Comparison of ENCODE assay signal across 15 cellular contexts in genomic region chr14:101004954-101005353, GRCh38.
A peak's percentile ranks its signal among the peaks of the same experiment; 100 is the strongest.
DNase-seq lines count a peak whose midpoint lies in the region; ATAC-seq and TF ChIP-seq lines count a peak whose summit lies in the region.
"Had no signal": no experiment of that assay in that cellular context is flagged by ENCODE, and none has a peak within 500 bp of the region (broad histone marks: within the 10 kb centered on the region; RNA-seq: fewer than 3 reads in every experiment).

No MANE protein-coding gene starts in this region.

- no peak overlapping the region for H3K9ac ChIP-seq in KMS-11

- no peaks in the 10 kb centered on the region for H3K79me2 ChIP-seq in KMS-11 (ENCODE audit: insufficient read depth, low read depth)

- ATAC-seq in GM19452 (IDR thresholded peaks at IDR 0.05; ENCODE audit: unreplicated experiment): no peak
- ATAC-seq in GM18858 (IDR thresholded peaks at IDR 0.05; ENCODE audit: unreplicated experiment): no peak
- no peak for ATAC-seq in SK-N-SH treated with all-trans-retinoic acid at 6 μM for 48 hours
- ATAC-seq: activated T-cell treated with anti-CD3 and anti-CD28 coated beads, Interleukin-2, amount 50 U/mL, for 72 hours; K562 had no signal

- DNase-seq in Ammon's horn (ENCODE audit: low spot score): peak; percentile 25
- peak; percentile 78 for DNase-seq in choroid plexus epithelial cell (ENCODE audit: low read depth)
- DNase-seq in nephron progenitor cell: no peak
- DNase-seq in H4 (ENCODE audit: low spot score): no peak
- DNase-seq: activated T-cell treated with anti-CD3 and anti-CD28 coated beads, Interleukin-2, amount 50 U/mL, for 72 hours; NCI-H2081 treated with DMSO at 0.1 percent for 48 hours; stimulated activated CD4-positive, alpha-beta T cell treated with anti-CD3 and anti-CD28 coated beads, Interleukin-2, amount 100 ng/mL, for 24 hours; SW 1271 had no signal

- peaks cover 29% of the 10 kb centered on the region for H3K4me1 ChIP-seq in KMS-11 (ENCODE audit: low read depth, poor library complexity, severe bottlenecking)
- H3K4me1 ChIP-seq: ascending aorta, prostate gland had no signal

- H3K36me3 Mint-ChIP-seq in nephron progenitor cell (ENCODE audit: low read depth): no peaks in the 10 kb centered on the region

- peaks cover 18% of the 10 kb centered on the region for H3K4me1 Mint-ChIP-seq in nephron progenitor cell

- peak overlapping the region; percentile 13; the same call in 1 of the 2 replicates for H3K27ac ChIP-seq in KMS-11
- H3K27ac ChIP-seq: ascending aorta, prostate gland had no signal

- H3K4me3 Mint-ChIP-seq in nephron progenitor cell: peak overlapping the region; percentile 60
- H3K4me3 Mint-ChIP-seq: activated T-cell treated with anti-CD3 and anti-CD28 coated beads, Interleukin-2, amount 50 U/mL, for 72 hours had no signal

- peaks cover 15% of the 10 kb centered on the region for H3K9me3 Mint-ChIP-seq in nephron progenitor cell

- peak overlapping the region; percentile 17; the same call in 1 of the 2 replicates for H2AFZ ChIP-seq in KMS-11 (ENCODE audit: low read depth)

- H3K4me2 ChIP-seq in KMS-11: peak overlapping the region; percentile 93

- peak overlapping the region; percentile 93 for H3K27ac Mint-ChIP-seq in nephron progenitor cell
- H3K27ac Mint-ChIP-seq: activated T-cell treated with anti-CD3 and anti-CD28 coated beads, Interleukin-2, amount 50 U/mL, for 72 hours had no signal

- no peaks in the 10 kb centered on the region for H3K36me3 ChIP-seq in KMS-11 (ENCODE audit: insufficient read depth)
- H3K36me3 ChIP-seq: ascending aorta, prostate gland had no signal

- H3K4me3 ChIP-seq in KMS-11 (IDR thresholded peaks at IDR 0.05; ENCODE audit: insufficient read depth, low read depth, low read length): no peak overlapping the region
- H3K4me3 ChIP-seq in choroid plexus epithelial cell (ENCODE audit: low read depth, low read length): no peak overlapping the region
- H3K4me3 ChIP-seq: ascending aorta, K562, prostate gland had no signal

- H4K20me1 ChIP-seq in KMS-11 (ENCODE audit: insufficient read depth): no peaks in the 10 kb centered on the region

- H3K27me3 ChIP-seq in KMS-11 (ENCODE audit: insufficient read depth, low read depth): no peaks in the 10 kb centered on the region
- H3K27me3 ChIP-seq: ascending aorta had no signal

- TF ChIP-seq CTCF in KMS-11 (conservative IDR thresholded peaks at IDR 0.05; ENCODE audit: low read depth, low read length) (no peak), choroid plexus epithelial cell (conservative IDR thresholded peaks at IDR 0.05; ENCODE audit: low read depth, low read length) (no peak), nephron progenitor cell (IDR thresholded peaks at IDR 0.05) (no peak)

- H3K27me3 Mint-ChIP-seq in nephron progenitor cell (ENCODE audit: low read depth, poor library complexity): peaks cover 29% of the 10 kb centered on the region

TF ChIP-seq in SK-N-SH treated with all-trans-retinoic acid at 6 μM for 48 hours, 23 proteins besides CTCF, POLR2A, EP300 and RAD21:
- TF ChIP-seq OSR1 (CRISPR knock-in tag; IDR thresholded peaks at IDR 0.05) (no peak), PPARA (CRISPR knock-in tag; IDR thresholded peaks at IDR 0.05; ENCODE audit: borderline replicate concordance) (no peak), BACH2 (CRISPR knock-in tag; IDR thresholded peaks at IDR 0.05; ENCODE audit: borderline replicate concordance) (no peak), ZNF70 (CRISPR knock-in tag; IDR thresholded peaks at IDR 0.05) (no peak), POU6F1 (CRISPR knock-in tag; IDR thresholded peaks at IDR 0.05; ENCODE audit: borderline replicate concordance, low read depth) (no peak), ZFP3 (CRISPR knock-in tag; IDR thresholded peaks at IDR 0.05) (no peak), ZNF565 (CRISPR knock-in tag; conservative IDR thresholded peaks at IDR 0.05; ENCODE audit: low read depth) (no peak), CSRNP3 (CRISPR knock-in tag; IDR thresholded peaks at IDR 0.05) (no peak), ZC3H10 (CRISPR knock-in tag; IDR thresholded peaks at IDR 0.05) (no peak), CREB5 (CRISPR knock-in tag; IDR thresholded peaks at IDR 0.05; ENCODE audit: low read depth) (no peak), ISL1 (CRISPR knock-in tag; IDR thresholded peaks at IDR 0.05) (no peak), RARB (CRISPR knock-in tag; IDR thresholded peaks at IDR 0.05) (no peak), ESRRG (CRISPR knock-in tag; IDR thresholded peaks at IDR 0.05) (no peak), TOX (CRISPR knock-in tag; IDR thresholded peaks at IDR 0.05; ENCODE audit: borderline replicate concordance) (no peak), TCF4 (CRISPR knock-in tag; IDR thresholded peaks at IDR 0.05; ENCODE audit: borderline replicate concordance) (no peak), ARNTL (CRISPR knock-in tag; IDR thresholded peaks at IDR 0.05; ENCODE audit: borderline replicate concordance, low read depth) (no peak), ZNF8 (CRISPR knock-in tag; IDR thresholded peaks at IDR 0.05) (no peak)

Comparison
In these comparisons a context has a peak if more than half of its experiments do, and no peak if none do; other contexts are left out.
1. DNase-seq: peak in Ammon's horn (single experiment) and choroid plexus epithelial cell (single experiment); none in nephron progenitor cell (single experiment) and H4 (single experiment).